Comparison of ENCODE assay signal across 27 cellular contexts in the genomic region with DNA sequence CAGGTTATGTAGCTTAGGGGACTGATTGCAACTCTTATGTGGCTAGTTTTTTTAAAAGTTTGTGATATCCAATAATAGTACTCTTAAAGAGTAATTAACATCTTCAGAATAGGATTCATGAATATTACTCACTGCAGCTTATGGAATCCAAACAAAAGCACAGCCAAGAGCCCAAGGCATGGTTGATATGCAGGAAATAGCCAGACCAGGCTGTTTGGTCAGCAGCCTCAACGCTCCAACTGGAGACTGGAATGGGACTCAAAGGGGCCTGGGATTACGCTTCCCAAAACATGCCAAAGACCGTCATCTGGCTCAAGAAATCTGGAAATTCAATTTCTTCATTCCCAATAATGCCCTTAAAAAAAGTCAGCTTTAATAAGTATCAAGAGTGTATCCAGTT.
A peak's percentile ranks its signal among the peaks of the same experiment; 100 is the strongest.
DNase-seq lines count a peak whose midpoint lies in the region; TF ChIP-seq lines count a peak whose summit lies in the region.
"Had no signal": no experiment of that assay in that cellular context is flagged by ENCODE, and none has a peak within 500 bp of the region (broad histone marks: within the 10 kb centered on the region; RNA-seq: fewer than 3 reads in every experiment).

No MANE protein-coding gene starts in this region.

- no peak overlapping the region for H3K4me3 ChIP-seq in foreskin fibroblast (ENCODE audit: low read depth in 1 of 2, low read length in 2 of 2)
- H3K4me3 ChIP-seq: lung, prostate gland, sigmoid colon, tibial nerve had no signal

- DNase-seq in GM03348 (ENCODE audit: low spot score) (peak; percentile 16), astrocyte of the hippocampus (ENCODE audit: low read depth, low spot score) (peak; percentile 43), foreskin fibroblast (peak; percentile 27 to 68), NCI-H82 treated with DMSO at 0.1 percent for 48 hours (lab: John Stamatoyannopoulos, UW; ENCODE audit: unreplicated experiment) (no peak), T-helper 9 cell (no peak), SW480 (ENCODE audit: low spot score) (no peak)
- DNase-seq in activated naive CD4-positive, alpha-beta T cell treated with anti-CD3 and anti-CD28 coated beads, Interleukin-2, amount 50 U/mL, for 16 hours: no peak
- DNase-seq: activated B cell treated with CpG ODN at 0.5 μM for 24 hours; activated CD4-positive, alpha-beta T cell treated with anti-CD3 and anti-CD28 coated beads, Interleukin-2, amount 10 ng/mL, durations not matched to agents 7 days and 5 days; AML-193; aorta; CD4-positive, CD25-positive, alpha-beta regulatory T cell; cortex of kidney; DMS79 treated with DMSO at 0.1 percent for 48 hours; erythroblast; hippocampal formation; KBM-7; natural killer cell; NCI-H2029; NCI-H526 treated with DMSO at 0.1 percent for 48 hours; nucleus accumbens; sigmoid colon; stimulated activated CD4-positive, alpha-beta T cell treated with anti-CD3 and anti-CD28 coated beads, Interleukin-4, amount 100 ng/mL, for 24 hours; T-cell had no signal

- TF ChIP-seq CTCF in foreskin fibroblast (IDR thresholded peaks at IDR 0.05; ENCODE audit: low read depth, low read length): no peak

Comparison
In these comparisons a context has a peak if more than half of its experiments do, and no peak if none do; other contexts are left out.
1. DNase-seq: peak in GM03348 (single experiment), astrocyte of the hippocampus (single experiment) and foreskin fibroblast (2 of 2); none in NCI-H82 treated with DMSO at 0.1 percent for 48 hours (single experiment), T-helper 9 cell (single experiment), activated naive CD4-positive, alpha-beta T cell treated with anti-CD3 and anti-CD28 coated beads, Interleukin-2, amount 50 U/mL, for 16 hours (single experiment) and SW480 (single experiment).